In genomic region chr2:150487537-150488429, GRCh38 we compare ENCODE assay signal across 8 cellular contexts. TPM values are rescaled to one million over a fixed set of nuclear protein-coding genes. Genes with fewer than 3 reads are reported as not detected.
DNase-seq lines count a peak whose midpoint lies in the region; TF ChIP-seq lines count a peak whose summit lies in the region.

Gene RND3 (minus strand): TSS chr2:150487667. CDS start chr2:150487417, 250 bp downstream.

- H3K27ac ChIP-seq in SJSA1, result peak within 1 kb of the TSS; percentile 91

- H3K4me1 ChIP-seq in SJSA1 (replicated peaks), result peaks cover 39% of the 10 kb centered on the region

- no peaks in the 10 kb centered on the region for H3K27me3 ChIP-seq in SJSA1 (replicated peaks)
- no peaks in the 10 kb centered on the region for H3K27me3 ChIP-seq in kidney epithelial cell (ENCODE audit: control insufficient read depth, insufficient read depth, low read length)

- H3K4me3 ChIP-seq in HFF-Myc (replicated peaks; ENCODE audit: low read depth, low read length), result peak within 1 kb of the TSS; percentile 97
- H3K4me3 ChIP-seq in SJSA1, result peak within 1 kb of the TSS; percentile 88
- peak within 1 kb of the TSS; percentile 93 for H3K4me3 ChIP-seq in choroid plexus epithelial cell (ENCODE audit: low read depth, low read length)
- peak within 1 kb of the TSS; percentile 91 for H3K4me3 ChIP-seq in kidney epithelial cell (ENCODE audit: low read depth, low read length)

- no peaks in the 10 kb centered on the region for H3K9me3 ChIP-seq in SJSA1 (replicated peaks)

- H3K36me3 ChIP-seq in SJSA1 (peaks cover 43% of the 10 kb centered on the region), kidney epithelial cell (ENCODE audit: control insufficient read depth, insufficient read depth, low read length) (no peaks in the 10 kb centered on the region)

- TF ChIP-seq CTCF in HFF-Myc (IDR thresholded peaks at IDR 0.05; ENCODE audit: low read depth, low read length, missing control alignments) (peak; percentile 85), choroid plexus epithelial cell (conservative IDR thresholded peaks at IDR 0.05; ENCODE audit: low read depth, low read length) (peak; percentile 95), kidney epithelial cell (IDR thresholded peaks at IDR 0.05; ENCODE audit: insufficient read depth, low read length, poor library complexity, severe bottlenecking) (peak; percentile 82)

- DNase-seq in activated CD4-positive, alpha-beta T cell treated with anti-CD3 and anti-CD28 coated beads for 48 hours, result peak; percentile 79
- DNase-seq in activated CD4-positive, alpha-beta T cell treated with anti-CD3 and anti-CD28 coated beads for 1 hour, result no peak
- peak; percentile 99 for DNase-seq in HFF-Myc (ENCODE audit: extremely low read depth, low read depth)
- peak; percentile 80 for DNase-seq in MV-4-11 (lab: John Stamatoyannopoulos, UW)
- DNase-seq in SJSA1 (ENCODE audit: low read depth in 1 of 2, low spot score in 2 of 2), result peak; percentile 98
- DNase-seq in choroid plexus epithelial cell (ENCODE audit: low read depth), result peak; percentile 99
- peak; percentile 92 for DNase-seq in kidney epithelial cell (ENCODE audit: low read depth)
- peak; percentile 60 for DNase-seq in stimulated activated CD4-positive, alpha-beta T cell treated with anti-CD3 and anti-CD28 coated beads, Interleukin-1b, Interleukin-23, amount 100 ng/mL, for 48 hours

RNA-seq across cellular contexts. Expression of gene RND3, which starts in this region (rescaled TPM):
- total RNA-seq in SJSA1 (2014; rRNA removed; shearing (Covaris generic)), result 170 and 178 TPM in 2 replicates
- total RNA-seq in kidney epithelial cell, result 231 and 259 TPM in 2 replicates
